9 cellular contexts compared by ENCODE assay signal in the genomic region with DNA sequence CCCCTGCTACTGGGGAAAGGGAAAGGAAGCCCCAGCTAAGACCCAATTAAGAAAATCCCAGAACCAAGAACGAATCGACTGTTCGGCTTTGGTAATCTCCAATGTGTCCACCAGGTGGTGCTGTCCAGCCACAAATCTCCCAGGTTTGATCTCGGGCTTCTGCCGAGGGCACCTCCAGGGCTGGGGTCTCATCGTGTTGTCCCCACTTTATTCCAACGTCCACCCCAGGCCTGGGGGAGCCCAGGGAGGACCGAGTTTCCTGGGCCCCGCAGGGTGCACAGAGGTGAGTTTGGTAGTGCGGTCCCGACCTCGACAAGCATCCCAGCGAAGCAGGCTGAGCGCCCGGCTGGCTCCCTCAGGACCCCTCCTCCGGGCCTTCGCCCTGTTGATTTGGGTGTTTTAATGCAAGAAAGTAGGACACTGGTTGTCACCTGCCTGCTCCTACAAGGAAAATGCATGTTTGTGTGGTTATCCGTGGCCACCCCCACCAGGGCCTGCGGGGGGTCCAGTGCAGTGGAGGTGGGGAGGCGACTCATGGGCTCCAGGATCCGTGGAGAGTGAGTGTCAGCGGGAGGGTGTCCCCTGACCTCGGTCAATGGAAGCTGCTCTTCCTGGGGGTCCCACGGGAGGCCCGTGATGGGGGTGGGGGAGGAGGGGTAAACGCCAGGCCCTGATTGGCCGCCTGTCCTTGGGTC.
DNase-seq lines count a peak whose midpoint lies in the region; ATAC-seq and TF ChIP-seq lines count a peak whose summit lies in the region.
"Had no signal": no experiment of that assay in that cellular context is flagged by ENCODE, and none has a peak within 500 bp of the region (broad histone marks: within the 10 kb centered on the region; RNA-seq: fewer than 3 reads in every experiment).

No MANE protein-coding gene starts in this region.

- no peaks in the 10 kb centered on the region for H3K27me3 Mint-ChIP-seq in endodermal cell (ENCODE audit: insufficient read depth)
- no peaks in the 10 kb centered on the region for H3K27me3 Mint-ChIP-seq in natural killer cell treated with Interleukin-12 subunit alpha and Interleukin-12 subunit beta and Interleukin-15 and Interleukin-18, amount 100 ng/mL, for 72 hours

- H3K9ac ChIP-seq in endodermal cell (ENCODE audit: extremely low read depth, low read length, poor library complexity, severe bottlenecking): no peak overlapping the region

- H3K27me3 ChIP-seq in endodermal cell (ENCODE audit: control insufficient read depth, insufficient read depth, low read length, poor library complexity, severe bottlenecking): no peaks in the 10 kb centered on the region
- peaks cover 0 to 10% of the 10 kb centered on the region in 2 donors for H3K27me3 ChIP-seq in tibial artery

- H3K36me3 Mint-ChIP-seq in endodermal cell (ENCODE audit: low read depth): peaks cover 16% of the 10 kb centered on the region
- no peaks in the 10 kb centered on the region for H3K36me3 Mint-ChIP-seq in natural killer cell treated with Interleukin-12 subunit alpha and Interleukin-12 subunit beta and Interleukin-15 and Interleukin-18, amount 100 ng/mL, for 72 hours

- H3K4me1 Mint-ChIP-seq in endodermal cell: no peaks in the 10 kb centered on the region
- H3K4me1 Mint-ChIP-seq in natural killer cell treated with Interleukin-12 subunit alpha and Interleukin-12 subunit beta and Interleukin-15 and Interleukin-18, amount 100 ng/mL, for 72 hours (ENCODE audit: low read depth in 2 of 2): peaks cover 7 to 20% of the 10 kb centered on the region in 2 donors

- no peak overlapping the region for H3K27ac Mint-ChIP-seq in endodermal cell
- peak overlapping the region; percentile 13 to 84 for H3K27ac Mint-ChIP-seq in natural killer cell treated with Interleukin-12 subunit alpha and Interleukin-12 subunit beta and Interleukin-15 and Interleukin-18, amount 100 ng/mL, for 72 hours

- H3K9me3 Mint-ChIP-seq in endodermal cell: no peaks in the 10 kb centered on the region
- no peaks in the 10 kb centered on the region for H3K9me3 Mint-ChIP-seq in natural killer cell treated with Interleukin-12 subunit alpha and Interleukin-12 subunit beta and Interleukin-15 and Interleukin-18, amount 100 ng/mL, for 72 hours

- 75 to 79% methylated on average over 24 to 27 of the region's 27 CpGs for WGBS in endodermal cell (ENCODE audit: insufficient coverage in 1 of 2, insufficient read length in 1 of 2), 2 experiments

- H3K4me1 ChIP-seq in endodermal cell (ENCODE audit: control insufficient read depth, insufficient read depth, low read length) (no peaks in the 10 kb centered on the region), tibial artery (peaks cover 0 to 5% (median 0%) of the 10 kb centered on the region in 4 donors)

- ATAC-seq in GM18511 (IDR thresholded peaks at IDR 0.05; ENCODE audit: unreplicated experiment) (peak; percentile 59), HG03439 (IDR thresholded peaks at IDR 0.05; ENCODE audit: unreplicated experiment) (peak; percentile 38), HG02610 (IDR thresholded peaks at IDR 0.05; ENCODE audit: unreplicated experiment) (no peak)
- ATAC-seq in natural killer cell treated with Interleukin-12 subunit alpha and Interleukin-12 subunit beta and Interleukin-15 and Interleukin-18, amount 100 ng/mL, for 72 hours: peak; percentile 14 to 65

- no peak overlapping the region for H3K4me3 Mint-ChIP-seq in endodermal cell
- H3K4me3 Mint-ChIP-seq in natural killer cell treated with Interleukin-12 subunit alpha and Interleukin-12 subunit beta and Interleukin-15 and Interleukin-18, amount 100 ng/mL, for 72 hours: no peak overlapping the region

- DNase-seq in activated CD4-positive, alpha-beta T cell treated with anti-CD3 and anti-CD28 coated beads, Interleukin-2, amount 50 U/mL, for 1 hour: peak; percentile 84
- peak; percentile 90 for DNase-seq in endodermal cell
- DNase-seq in natural killer cell treated with Interleukin-12 subunit alpha and Interleukin-12 subunit beta and Interleukin-15 and Interleukin-18, amount 100 ng/mL, for 72 hours (ENCODE audit: low spot score): peak; percentile 84
- DNase-seq in tibial artery: peak; percentile 30 to 66
- no peak for DNase-seq in NCI-H1694 (lab: John Stamatoyannopoulos, UW)

- peaks cover 96% of the 10 kb centered on the region for H3K9me3 ChIP-seq in endodermal cell (ENCODE audit: control insufficient read depth, low read length)
- H3K9me3 ChIP-seq in tibial artery: no peaks in the 10 kb centered on the region

- intact Hi-C loops in tibial artery (cut with DNase I; ENCODE audit: low total_unique reads): no loop called here

- H3K36me3 ChIP-seq in endodermal cell (ENCODE audit: control insufficient read depth, insufficient read depth, low read length): no peaks in the 10 kb centered on the region
- H3K36me3 ChIP-seq in tibial artery: no peaks in the 10 kb centered on the region

- H3K4me3 ChIP-seq in endodermal cell (ENCODE audit: low read length): no peak overlapping the region
- no peak overlapping the region for H3K4me3 ChIP-seq in tibial artery

- TF ChIP-seq CTCF in endodermal cell (conservative IDR thresholded peaks at IDR 0.05) (peak; percentile 89), tibial artery (IDR thresholded peaks at IDR 0.05) (peak; percentile 50 to 59)

- H3K27ac ChIP-seq in endodermal cell (ENCODE audit: low read depth, low read length): no peak overlapping the region
- no peak overlapping the region for H3K27ac ChIP-seq in tibial artery
- H3K27ac ChIP-seq: epithelial cell of prostate had no signal
